Comparison of ENCODE assay signal across 14 cellular contexts in the genomic region with DNA sequence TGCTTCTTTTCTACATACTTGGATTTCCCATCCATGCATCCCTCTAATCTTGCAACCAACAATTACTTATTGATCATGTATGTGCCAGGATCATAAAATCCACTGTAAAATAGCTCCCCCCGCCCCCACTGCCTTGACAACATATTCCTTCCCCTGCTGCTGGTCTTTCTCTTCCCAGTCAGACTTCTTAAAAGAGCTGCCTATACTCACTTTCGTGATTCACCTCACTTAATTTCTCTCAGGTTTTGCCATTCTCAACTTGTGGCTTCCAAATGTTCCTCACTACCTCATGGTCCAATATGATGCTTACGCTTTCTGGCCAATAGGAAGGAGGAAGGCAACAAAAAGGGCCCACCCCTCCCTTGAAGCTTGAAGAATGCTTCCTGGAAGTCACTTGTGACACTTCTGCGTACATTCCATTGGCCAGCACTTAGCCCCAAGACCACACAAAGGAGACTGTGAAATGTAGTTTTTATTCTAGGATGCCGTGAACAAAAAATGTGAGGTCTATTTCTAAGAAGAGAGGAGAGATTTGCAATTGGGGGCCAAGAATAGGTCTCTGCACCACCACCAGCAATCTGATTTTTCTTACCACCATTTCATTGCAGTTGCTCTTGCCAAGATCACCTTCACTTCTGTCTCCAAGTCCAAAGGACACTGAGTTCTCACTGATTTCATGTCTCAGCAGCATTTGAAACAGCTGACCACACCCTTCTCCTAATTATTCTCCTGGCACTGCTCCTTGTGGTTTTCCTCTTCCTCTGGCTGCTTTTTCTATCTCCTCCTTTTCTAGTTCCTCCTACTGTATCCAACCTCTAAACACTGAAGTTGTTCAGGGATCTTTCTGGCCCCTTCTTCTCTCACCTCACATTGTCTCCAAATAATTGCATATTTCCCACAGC. TPM values are rescaled to one million over a fixed set of nuclear protein-coding genes. Genes with fewer than 3 reads are reported as not detected.
DNase-seq lines count a peak whose midpoint lies in the region; ATAC-seq and TF ChIP-seq lines count a peak whose summit lies in the region.
"Had no signal": no experiment of that assay in that cellular context is flagged by ENCODE, and none has a peak within 500 bp of the region (broad histone marks: within the 10 kb centered on the region; RNA-seq: fewer than 3 reads in every experiment).

No MANE protein-coding gene starts in this region.

- H3K36me3 ChIP-seq in BLaER1 (peaks cover 25% of the 10 kb centered on the region), HEK293 (ENCODE audit: control insufficient read depth in 2 of 2, insufficient read depth in 1 of 2, low read length in 2 of 2) (peaks cover 0 to 27% of the 10 kb centered on the region in 2 experiments; a peak in 1 of 3 replicates), mucosa of rectum (ENCODE audit: control insufficient read depth in 2 of 2, insufficient read depth in 2 of 2, low read length in 2 of 2) (peaks cover 6 to 9% of the 10 kb centered on the region in 2 donors), neural progenitor cell (no peaks in the 10 kb centered on the region)

- H3K27me3 Mint-ChIP-seq in neural progenitor cell (ENCODE audit: insufficient read depth, low read depth) = peaks cover 3% of the 10 kb centered on the region
- H3K27me3 Mint-ChIP-seq: central memory CD8-positive, alpha-beta T cell had no signal

- no peaks in the 10 kb centered on the region for H3F3A ChIP-seq in neural progenitor cell (ENCODE audit: low read depth)

- POLR2A ChIA-PET in HEK293 (lab: Yijun Ruan, JAX) = no interaction called here

- ATAC-seq in HG02571 (IDR thresholded peaks at IDR 0.05; ENCODE audit: unreplicated experiment) = no peak
- no peak for ATAC-seq in foreskin keratinocyte

- H3K27me3 ChIP-seq in BLaER1 (no peaks in the 10 kb centered on the region), mucosa of rectum (ENCODE audit: control insufficient read depth in 2 of 2, insufficient read depth in 2 of 2, low read length in 2 of 2) (no peaks in the 10 kb centered on the region), neural progenitor cell (no peaks in the 10 kb centered on the region), foreskin keratinocyte (no peaks in the 10 kb centered on the region)

- H3K27ac ChIP-seq in BLaER1 = no peak overlapping the region
- H3K27ac ChIP-seq in HEK293 (ENCODE audit: extremely low read depth, low read depth, low read length) = no peak overlapping the region
- peak overlapping the region; percentile 87 to 93 for H3K27ac ChIP-seq in mucosa of rectum (ENCODE audit: low read depth in 2 of 2, low read length in 2 of 2)
- H3K27ac ChIP-seq in neural progenitor cell = no peak overlapping the region
- H3K27ac ChIP-seq in foreskin keratinocyte = no peak overlapping the region
- H3K27ac ChIP-seq: parathyroid adenoma had no signal

- H3K36me3 Mint-ChIP-seq in neural progenitor cell = peaks cover 14% of the 10 kb centered on the region

- no peak overlapping the region for H3K27ac Mint-ChIP-seq in neural progenitor cell

- H3K4me3 ChIP-seq in BLaER1 = no peak overlapping the region
- H3K4me3 ChIP-seq in HEK293 (ENCODE audit: low read depth, low read length) = no peak overlapping the region
- no peak overlapping the region for H3K4me3 ChIP-seq in cardiac fibroblast (replicated peaks in 1 of 2; ENCODE audit: low read depth in 2 of 2, low read length in 2 of 2)
- peak overlapping the region in 1 of 2 donors; percentile 4 for H3K4me3 ChIP-seq in mucosa of rectum (ENCODE audit: low read length in 2 of 2)
- H3K4me3 ChIP-seq in neural progenitor cell = no peak overlapping the region

- H3K4me3 Mint-ChIP-seq in neural progenitor cell = no peak overlapping the region
- H3K4me3 Mint-ChIP-seq: central memory CD8-positive, alpha-beta T cell had no signal

- H3K9me3 ChIP-seq in BLaER1 = peaks cover 8% of the 10 kb centered on the region
- H3K9me3 ChIP-seq in HEK293 (ENCODE audit: control insufficient read depth, insufficient read depth, low read depth, low read length) = no peaks in the 10 kb centered on the region
- H3K9me3 ChIP-seq in mucosa of rectum (ENCODE audit: control insufficient read depth in 2 of 2, low read length in 2 of 2) = peaks cover 0 to under 1% of the 10 kb centered on the region in 2 donors
- H3K9me3 ChIP-seq in neural progenitor cell (ENCODE audit: low read depth) = peaks cover 3% of the 10 kb centered on the region

- peak; percentile 33 to 49 for DNase-seq in cardiac fibroblast (ENCODE audit: low read depth in 2 of 2)
- DNase-seq in neural progenitor cell (ENCODE audit: low spot score) = no peak
- DNase-seq in hypothalamus (lab: John Stamatoyannopoulos, UW) = no peak
- no peak for DNase-seq in foreskin keratinocyte
- DNase-seq: activated CD4-positive, alpha-beta T cell treated with anti-CD3 and anti-CD28 coated beads for 1 hour; NCI-H748 treated with DMSO at 0.1 percent for 48 hours; stimulated activated CD4-positive, alpha-beta T cell treated with anti-CD3 and anti-CD28 coated beads, Interleukin-4, amount 100 ng/mL, for 24 hours; stimulated activated naive CD4-positive, alpha-beta T cell treated with Interleukin-2 at 50 U/mL for 16 hours had no signal

- CTCF ChIA-PET in HEK293 (lab: Yijun Ruan, JAX) = interaction anchor here (1.8 to 2.2 kb wide), 2 partner anchors 32 to 164 kb away, joined by 7 to 12 read pairs; a partner anchor contains a TSS

- no peak overlapping the region for H2AFZ ChIP-seq in neural progenitor cell (replicated peaks)
- H2AFZ ChIP-seq: parathyroid adenoma had no signal

- no peak for TF ChIP-seq CTCF in HEK293 (tag by site-specific recombination; IDR thresholded peaks at IDR 0.05)
- no peak for TF ChIP-seq CTCF in cardiac fibroblast (IDR thresholded peaks at IDR 0.05; ENCODE audit: low read depth, low read length)
- no peak for TF ChIP-seq CTCF in neural progenitor cell (IDR thresholded peaks at IDR 0.05)
- TF ChIP-seq CTCF in foreskin keratinocyte (conservative IDR thresholded peaks at IDR 0.05) = no peak

- peaks cover 23% of the 10 kb centered on the region for H3K4me1 ChIP-seq in BLaER1
- H3K4me1 ChIP-seq in HEK293 (ENCODE audit: control insufficient read depth, insufficient read depth, low read length) = peaks cover 3% of the 10 kb centered on the region; the same call in 1 of the 2 replicates
- peaks cover 40 to 61% of the 10 kb centered on the region in 2 donors for H3K4me1 ChIP-seq in mucosa of rectum (ENCODE audit: control insufficient read depth in 2 of 2, insufficient read depth in 2 of 2, low read length in 2 of 2)
- H3K4me1 ChIP-seq in neural progenitor cell = no peaks in the 10 kb centered on the region
- H3K4me1 ChIP-seq in foreskin keratinocyte = peaks cover 4% of the 10 kb centered on the region

- H3K4me1 Mint-ChIP-seq in neural progenitor cell = no peaks in the 10 kb centered on the region

- no peaks in the 10 kb centered on the region for H4K20me1 ChIP-seq in BLaER1
- H4K20me1 ChIP-seq in neural progenitor cell (ENCODE audit: low read depth) = no peaks in the 10 kb centered on the region

- no peak overlapping the region for H3K9ac ChIP-seq in BLaER1
- H3K9ac ChIP-seq in mucosa of rectum (ENCODE audit: low read depth in 1 of 2, low read length in 2 of 2) = no peak overlapping the region
- no peak overlapping the region for H3K9ac ChIP-seq in neural progenitor cell
- H3K9ac ChIP-seq: parathyroid adenoma had no signal

- peaks cover 3% of the 10 kb centered on the region for H3K9me3 Mint-ChIP-seq in neural progenitor cell
- H3K9me3 Mint-ChIP-seq: central memory CD8-positive, alpha-beta T cell had no signal

- no peaks in the 10 kb centered on the region for H3K79me2 ChIP-seq in neural progenitor cell (ENCODE audit: low read depth)
- H3K79me2 ChIP-seq: parathyroid adenoma had no signal

- H3K4me2 ChIP-seq in BLaER1 (peak overlapping the region; percentile 62), neural progenitor cell (no peak overlapping the region)

TF ChIP-seq in HEK293, 187 proteins besides CTCF, POLR2A, EP300 and RAD21:
- no peak for TF ChIP-seq GLIS1 (tag by site-specific recombination; IDR thresholded peaks at IDR 0.05)
- TF ChIP-seq, protein P1, sequence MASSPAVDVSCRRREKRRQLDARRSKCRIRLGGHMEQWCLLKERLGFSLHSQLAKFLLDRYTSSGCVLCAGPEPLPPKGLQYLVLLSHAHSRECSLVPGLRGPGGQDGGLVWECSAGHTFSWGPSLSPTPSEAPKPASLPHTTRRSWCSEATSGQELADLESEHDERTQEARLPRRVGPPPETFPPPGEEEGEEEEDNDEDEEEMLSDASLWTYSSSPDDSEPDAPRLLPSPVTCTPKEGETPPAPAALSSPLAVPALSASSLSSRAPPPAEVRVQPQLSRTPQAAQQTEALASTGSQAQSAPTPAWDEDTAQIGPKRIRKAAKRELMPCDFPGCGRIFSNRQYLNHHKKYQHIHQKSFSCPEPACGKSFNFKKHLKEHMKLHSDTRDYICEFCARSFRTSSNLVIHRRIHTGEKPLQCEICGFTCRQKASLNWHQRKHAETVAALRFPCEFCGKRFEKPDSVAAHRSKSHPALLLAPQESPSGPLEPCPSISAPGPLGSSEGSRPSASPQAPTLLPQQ (tag by site-specific recombination; IDR thresholded peaks at IDR 0.05) = no peak
- no peak for TF ChIP-seq ZNF621 (tag by site-specific recombination; IDR thresholded peaks at IDR 0.05)
- TF ChIP-seq KLF1 (tag by site-specific recombination; IDR thresholded peaks at IDR 0.05) = peak; percentile 48
- TF ChIP-seq WT1 (tag by site-specific recombination; IDR thresholded peaks at IDR 0.05) = no peak
- TF ChIP-seq ZBTB17 (tag by site-specific recombination; IDR thresholded peaks at IDR 0.05) = no peak
- TF ChIP-seq, protein P2, sequence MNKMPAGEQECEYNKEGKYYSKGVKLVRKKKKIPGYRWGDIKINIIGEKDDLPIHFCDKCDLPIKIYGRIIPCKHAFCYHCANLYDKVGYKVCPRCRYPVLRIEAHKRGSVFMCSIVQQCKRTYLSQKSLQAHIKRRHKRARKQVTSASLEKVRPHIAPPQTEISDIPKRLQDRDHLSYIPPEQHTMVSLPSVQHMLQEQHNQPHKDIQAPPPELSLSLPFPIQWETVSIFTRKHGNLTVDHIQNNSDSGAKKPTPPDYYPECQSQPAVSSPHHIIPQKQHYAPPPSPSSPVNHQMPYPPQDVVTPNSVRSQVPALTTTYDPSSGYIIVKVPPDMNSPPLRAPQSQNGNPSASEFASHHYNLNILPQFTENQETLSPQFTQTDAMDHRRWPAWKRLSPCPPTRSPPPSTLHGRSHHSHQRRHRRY (tag by site-specific recombination; IDR thresholded peaks at IDR 0.05) = no peak

RNA-seq across cellular contexts. Expression of a gene that starts 30.8 kb away (rescaled TPM):
- total RNA-seq in neural progenitor cell (ENCODE audit: low replicate concordance) (119 and 197 TPM in 2 replicates), foreskin keratinocyte (138 and 154 TPM in 2 replicates)
- polyA plus RNA-seq in foreskin keratinocyte = 82.1 and 82.4 TPM in 2 replicates

Comparison
In these comparisons a context has a peak if more than half of its experiments do, and no peak if none do; other contexts are left out.
1. H3K27ac ChIP-seq: peak in mucosa of rectum (2 of 2); none in BLaER1 (single experiment), HEK293 (single experiment), neural progenitor cell (single experiment) and foreskin keratinocyte (single experiment).
2. DNase-seq: peak in cardiac fibroblast (2 of 2); none in neural progenitor cell (single experiment), hypothalamus (0 of 51) and foreskin keratinocyte (0 of 2).